Comparison of ENCODE assay signal across 1 cellular context in the genomic region with DNA sequence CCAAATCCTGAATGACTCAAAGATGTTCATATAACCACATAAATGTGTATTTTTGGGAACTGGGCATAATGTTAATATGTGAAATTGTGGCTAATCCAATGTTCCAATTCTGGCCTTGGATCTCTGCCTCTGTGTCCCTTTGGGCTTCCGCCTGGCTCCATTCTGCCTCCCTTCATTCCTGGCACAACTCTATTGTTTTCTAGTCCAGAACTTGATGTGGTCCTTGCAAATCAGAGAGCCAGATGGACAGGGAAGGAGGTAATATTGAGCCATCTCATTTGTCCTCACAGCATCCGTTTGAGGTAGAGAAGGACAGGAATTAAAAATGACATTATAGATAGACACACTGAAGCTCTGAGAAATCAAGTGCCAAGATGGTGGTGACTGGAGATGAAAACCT.
TF ChIP-seq lines count a peak whose summit lies in the region.

No MANE protein-coding gene starts in this region.

TF ChIP-seq in GM23338, 12 proteins besides CTCF, POLR2A, EP300 and RAD21:
- TF ChIP-seq STAT1 (IDR thresholded peaks at IDR 0.05; ENCODE audit: unreplicated experiment) (no peak), POLR2AphosphoS5 (IDR thresholded peaks at IDR 0.05; ENCODE audit: low read depth) (no peak), EZH2 (IDR thresholded peaks at IDR 0.05; ENCODE audit: low read depth, unreplicated experiment) (no peak), ZNF114 (CRISPR knock-in tag; IDR thresholded peaks at IDR 0.05) (no peak), JUNB (IDR thresholded peaks at IDR 0.05; ENCODE audit: unreplicated experiment) (no peak), NANOG (IDR thresholded peaks at IDR 0.05; ENCODE audit: borderline replicate concordance) (no peak), CREB1 (CRISPR knock-in tag; IDR thresholded peaks at IDR 0.05; ENCODE audit: low read depth) (no peak), ZNF331 (CRISPR knock-in tag; IDR thresholded peaks at IDR 0.05; ENCODE audit: low read depth) (no peak), EZH2phosphoT487 (IDR thresholded peaks at IDR 0.05; ENCODE audit: unreplicated experiment) (no peak)
- TF ChIP-seq, protein P1, sequence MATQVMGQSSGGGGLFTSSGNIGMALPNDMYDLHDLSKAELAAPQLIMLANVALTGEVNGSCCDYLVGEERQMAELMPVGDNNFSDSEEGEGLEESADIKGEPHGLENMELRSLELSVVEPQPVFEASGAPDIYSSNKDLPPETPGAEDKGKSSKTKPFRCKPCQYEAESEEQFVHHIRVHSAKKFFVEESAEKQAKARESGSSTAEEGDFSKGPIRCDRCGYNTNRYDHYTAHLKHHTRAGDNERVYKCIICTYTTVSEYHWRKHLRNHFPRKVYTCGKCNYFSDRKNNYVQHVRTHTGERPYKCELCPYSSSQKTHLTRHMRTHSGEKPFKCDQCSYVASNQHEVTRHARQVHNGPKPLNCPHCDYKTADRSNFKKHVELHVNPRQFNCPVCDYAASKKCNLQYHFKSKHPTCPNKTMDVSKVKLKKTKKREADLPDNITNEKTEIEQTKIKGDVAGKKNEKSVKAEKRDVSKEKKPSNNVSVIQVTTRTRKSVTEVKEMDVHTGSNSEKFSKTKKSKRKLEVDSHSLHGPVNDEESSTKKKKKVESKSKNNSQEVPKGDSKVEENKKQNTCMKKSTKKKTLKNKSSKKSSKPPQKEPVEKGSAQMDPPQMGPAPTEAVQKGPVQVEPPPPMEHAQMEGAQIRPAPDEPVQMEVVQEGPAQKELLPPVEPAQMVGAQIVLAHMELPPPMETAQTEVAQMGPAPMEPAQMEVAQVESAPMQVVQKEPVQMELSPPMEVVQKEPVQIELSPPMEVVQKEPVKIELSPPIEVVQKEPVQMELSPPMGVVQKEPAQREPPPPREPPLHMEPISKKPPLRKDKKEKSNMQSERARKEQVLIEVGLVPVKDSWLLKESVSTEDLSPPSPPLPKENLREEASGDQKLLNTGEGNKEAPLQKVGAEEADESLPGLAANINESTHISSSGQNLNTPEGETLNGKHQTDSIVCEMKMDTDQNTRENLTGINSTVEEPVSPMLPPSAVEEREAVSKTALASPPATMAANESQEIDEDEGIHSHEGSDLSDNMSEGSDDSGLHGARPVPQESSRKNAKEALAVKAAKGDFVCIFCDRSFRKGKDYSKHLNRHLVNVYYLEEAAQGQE (IDR thresholded peaks at IDR 0.05; ENCODE audit: unreplicated experiment), result no peak
- TF ChIP-seq, protein P2, sequence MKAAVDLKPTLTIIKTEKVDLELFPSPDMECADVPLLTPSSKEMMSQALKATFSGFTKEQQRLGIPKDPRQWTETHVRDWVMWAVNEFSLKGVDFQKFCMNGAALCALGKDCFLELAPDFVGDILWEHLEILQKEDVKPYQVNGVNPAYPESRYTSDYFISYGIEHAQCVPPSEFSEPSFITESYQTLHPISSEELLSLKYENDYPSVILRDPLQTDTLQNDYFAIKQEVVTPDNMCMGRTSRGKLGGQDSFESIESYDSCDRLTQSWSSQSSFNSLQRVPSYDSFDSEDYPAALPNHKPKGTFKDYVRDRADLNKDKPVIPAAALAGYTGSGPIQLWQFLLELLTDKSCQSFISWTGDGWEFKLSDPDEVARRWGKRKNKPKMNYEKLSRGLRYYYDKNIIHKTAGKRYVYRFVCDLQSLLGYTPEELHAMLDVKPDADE (IDR thresholded peaks at IDR 0.05), result no peak
- TF ChIP-seq, protein P3, sequence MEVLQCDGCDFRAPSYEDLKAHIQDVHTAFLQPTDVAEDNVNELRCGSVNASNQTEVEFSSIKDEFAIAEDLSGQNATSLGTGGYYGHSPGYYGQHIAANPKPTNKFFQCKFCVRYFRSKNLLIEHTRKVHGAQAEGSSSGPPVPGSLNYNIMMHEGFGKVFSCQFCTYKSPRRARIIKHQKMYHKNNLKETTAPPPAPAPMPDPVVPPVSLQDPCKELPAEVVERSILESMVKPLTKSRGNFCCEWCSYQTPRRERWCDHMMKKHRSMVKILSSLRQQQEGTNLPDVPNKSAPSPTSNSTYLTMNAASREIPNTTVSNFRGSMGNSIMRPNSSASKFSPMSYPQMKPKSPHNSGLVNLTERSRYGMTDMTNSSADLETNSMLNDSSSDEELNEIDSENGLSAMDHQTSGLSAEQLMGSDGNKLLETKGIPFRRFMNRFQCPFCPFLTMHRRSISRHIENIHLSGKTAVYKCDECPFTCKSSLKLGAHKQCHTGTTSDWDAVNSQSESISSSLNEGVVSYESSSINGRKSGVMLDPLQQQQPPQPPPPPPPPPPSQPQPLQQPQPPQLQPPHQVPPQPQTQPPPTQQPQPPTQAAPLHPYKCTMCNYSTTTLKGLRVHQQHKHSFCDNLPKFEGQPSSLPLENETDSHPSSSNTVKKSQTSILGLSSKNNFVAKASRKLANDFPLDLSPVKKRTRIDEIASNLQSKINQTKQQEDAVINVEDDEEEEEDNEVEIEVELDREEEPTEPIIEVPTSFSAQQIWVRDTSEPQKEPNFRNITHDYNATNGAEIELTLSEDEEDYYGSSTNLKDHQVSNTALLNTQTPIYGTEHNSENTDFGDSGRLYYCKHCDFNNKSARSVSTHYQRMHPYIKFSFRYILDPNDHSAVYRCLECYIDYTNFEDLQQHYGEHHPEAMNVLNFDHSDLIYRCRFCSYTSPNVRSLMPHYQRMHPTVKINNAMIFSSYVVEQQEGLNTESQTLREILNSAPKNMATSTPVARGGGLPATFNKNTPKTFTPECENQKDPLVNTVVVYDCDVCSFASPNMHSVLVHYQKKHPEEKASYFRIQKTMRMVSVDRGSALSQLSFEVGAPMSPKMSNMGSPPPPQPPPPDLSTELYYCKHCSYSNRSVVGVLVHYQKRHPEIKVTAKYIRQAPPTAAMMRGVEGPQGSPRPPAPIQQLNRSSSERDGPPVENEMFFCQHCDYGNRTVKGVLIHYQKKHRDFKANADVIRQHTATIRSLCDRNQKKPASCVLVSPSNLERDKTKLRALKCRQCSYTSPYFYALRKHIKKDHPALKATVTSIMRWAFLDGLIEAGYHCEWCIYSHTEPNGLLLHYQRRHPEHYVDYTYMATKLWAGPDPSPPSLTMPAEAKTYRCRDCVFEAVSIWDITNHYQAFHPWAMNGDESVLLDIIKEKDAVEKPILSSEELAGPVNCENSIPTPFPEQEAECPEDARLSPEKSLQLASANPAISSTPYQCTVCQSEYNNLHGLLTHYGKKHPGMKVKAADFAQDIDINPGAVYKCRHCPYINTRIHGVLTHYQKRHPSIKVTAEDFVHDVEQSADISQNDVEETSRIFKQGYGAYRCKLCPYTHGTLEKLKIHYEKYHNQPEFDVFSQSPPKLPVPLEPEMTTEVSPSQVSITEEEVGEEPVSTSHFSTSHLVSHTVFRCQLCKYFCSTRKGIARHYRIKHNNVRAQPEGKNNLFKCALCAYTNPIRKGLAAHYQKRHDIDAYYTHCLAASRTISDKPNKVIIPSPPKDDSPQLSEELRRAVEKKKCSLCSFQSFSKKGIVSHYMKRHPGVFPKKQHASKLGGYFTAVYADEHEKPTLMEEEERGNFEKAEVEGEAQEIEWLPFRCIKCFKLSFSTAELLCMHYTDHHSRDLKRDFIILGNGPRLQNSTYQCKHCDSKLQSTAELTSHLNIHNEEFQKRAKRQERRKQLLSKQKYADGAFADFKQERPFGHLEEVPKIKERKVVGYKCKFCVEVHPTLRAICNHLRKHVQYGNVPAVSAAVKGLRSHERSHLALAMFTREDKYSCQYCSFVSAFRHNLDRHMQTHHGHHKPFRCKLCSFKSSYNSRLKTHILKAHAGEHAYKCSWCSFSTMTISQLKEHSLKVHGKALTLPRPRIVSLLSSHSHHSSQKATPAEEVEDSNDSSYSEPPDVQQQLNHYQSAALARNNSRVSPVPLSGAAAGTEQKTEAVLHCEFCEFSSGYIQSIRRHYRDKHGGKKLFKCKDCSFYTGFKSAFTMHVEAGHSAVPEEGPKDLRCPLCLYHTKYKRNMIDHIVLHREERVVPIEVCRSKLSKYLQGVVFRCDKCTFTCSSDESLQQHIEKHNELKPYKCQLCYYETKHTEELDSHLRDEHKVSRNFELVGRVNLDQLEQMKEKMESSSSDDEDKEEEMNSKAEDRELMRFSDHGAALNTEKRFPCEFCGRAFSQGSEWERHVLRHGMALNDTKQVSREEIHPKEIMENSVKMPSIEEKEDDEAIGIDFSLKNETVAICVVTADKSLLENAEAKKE (CRISPR knock-in tag; IDR thresholded peaks at IDR 0.05), result no peak
